Comparison of ENCODE assay signal across 1 cellular context in genomic region chr9:101354765-101355708, GRCh38.
TF ChIP-seq lines count a peak whose summit lies in the region.

No MANE protein-coding gene starts in this region.

TF ChIP-seq in HepG2, 621 proteins besides CTCF, POLR2A, EP300 and RAD21 (continued from another document):
- peak; percentile 56; the same call in 1 of the 2 replicates for TF ChIP-seq CSRNP1 (CRISPR knock-in tag; IDR thresholded peaks at IDR 0.05)
- no peak for TF ChIP-seq ZNF296 (CRISPR knock-in tag; conservative IDR thresholded peaks at IDR 0.05)
- TF ChIP-seq GMEB1 (CRISPR knock-in tag; IDR thresholded peaks at IDR 0.05; ENCODE audit: borderline replicate concordance) = 0 out of 2 replicates have a peak, but pooled peaks have one; percentile 5
- TF ChIP-seq ATF1 (CRISPR knock-in tag; IDR thresholded peaks at IDR 0.05) = 0 out of 2 replicates have a peak, but pooled peaks have one; percentile 16
- TF ChIP-seq ZNF333 (CRISPR knock-in tag; IDR thresholded peaks at IDR 0.05; ENCODE audit: borderline replicate concordance) = no peak
- peak; percentile 54; the same call in 1 of the 2 replicates for TF ChIP-seq NCOR1 (IDR thresholded peaks at IDR 0.05; ENCODE audit: borderline replicate concordance, low read length)
- TF ChIP-seq ATF4 (CRISPR knock-in tag; IDR thresholded peaks at IDR 0.05) = no peak
- no peak for TF ChIP-seq SCMH1 (CRISPR knock-in tag; IDR thresholded peaks at IDR 0.05; ENCODE audit: borderline replicate concordance)
- TF ChIP-seq ZNF251 (CRISPR knock-in tag; IDR thresholded peaks at IDR 0.05) = no peak
- no peak for TF ChIP-seq FOXP4 (CRISPR knock-in tag; IDR thresholded peaks at IDR 0.05)
- TF ChIP-seq ZNF777 (CRISPR knock-in tag; IDR thresholded peaks at IDR 0.05) = no peak
- no peak for TF ChIP-seq TEAD2 (CRISPR knock-in tag; IDR thresholded peaks at IDR 0.05)
- TF ChIP-seq ZNF576 (CRISPR knock-in tag; IDR thresholded peaks at IDR 0.05) = no peak
- TF ChIP-seq ZBTB40 (IDR thresholded peaks at IDR 0.05) = no peak
- TF ChIP-seq ZBTB40 (CRISPR knock-in tag; IDR thresholded peaks at IDR 0.05) = no peak
- no peak for TF ChIP-seq ZNF556 (CRISPR knock-in tag; IDR thresholded peaks at IDR 0.05; ENCODE audit: borderline replicate concordance)
- peak; percentile 78; the same call in 1 of the 2 replicates for TF ChIP-seq ZNF446 (CRISPR knock-in tag; IDR thresholded peaks at IDR 0.05)
- 0 out of 2 replicates have a peak, but pooled peaks have one; percentile 38 for TF ChIP-seq ZNF343 (CRISPR knock-in tag; IDR thresholded peaks at IDR 0.05)
- no peak for TF ChIP-seq IRF1 (CRISPR knock-in tag; IDR thresholded peaks at IDR 0.05; ENCODE audit: low read depth)
